In the genomic region with DNA sequence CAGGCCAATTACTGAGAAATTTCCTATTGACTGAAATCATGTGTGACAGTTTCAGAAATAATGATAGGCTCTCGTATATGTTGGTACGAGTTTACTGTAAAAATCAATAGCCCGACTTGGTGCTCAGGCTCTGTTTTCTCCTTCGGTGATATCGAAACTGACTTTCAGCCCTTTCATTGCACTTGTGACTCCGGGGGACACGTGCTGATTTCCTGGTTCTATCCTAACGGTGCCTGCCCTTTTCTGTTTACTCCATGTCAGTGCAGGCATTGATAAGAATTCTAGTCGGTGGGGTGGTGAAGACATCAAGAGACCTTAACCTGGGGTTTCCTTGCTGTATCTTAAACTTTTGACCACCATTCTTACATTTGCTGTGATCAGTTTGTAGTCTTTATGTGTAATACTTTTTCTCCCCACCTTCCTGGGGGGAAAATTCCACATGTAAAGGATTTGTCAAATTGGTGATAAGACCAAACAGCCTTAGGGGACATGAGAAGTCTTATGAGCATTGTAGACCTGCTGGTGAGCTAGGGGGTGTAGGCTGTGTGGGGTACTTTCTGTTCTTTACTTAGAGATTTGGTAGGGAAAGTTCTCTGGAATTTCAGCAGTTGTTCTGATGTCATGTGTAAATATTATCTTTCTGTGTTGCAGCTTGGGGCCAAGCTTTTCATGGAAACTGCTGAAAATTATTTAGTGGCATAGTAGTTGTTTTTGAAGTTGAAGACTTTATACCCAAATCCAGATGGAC, we compare ENCODE assay signal across 10 cellular contexts. TPM values are rescaled to one million over a fixed set of nuclear protein-coding genes. Genes with fewer than 3 reads are reported as not detected.
DNase-seq lines count a peak whose midpoint lies in the region; ATAC-seq, FAIRE-seq and TF ChIP-seq lines count a peak whose summit lies in the region.
"Had no signal": no experiment of that assay in that cellular context is flagged by ENCODE, and none has a peak within 500 bp of the region (broad histone marks: within the 10 kb centered on the region; RNA-seq: fewer than 3 reads in every experiment).

No MANE protein-coding gene starts in this region.

- TF ChIP-seq CTCF in K562 (IDR thresholded peaks at IDR 0.05 in 2 of 3, conservative IDR thresholded peaks at IDR 0.05 in 1 of 3; ENCODE audit: insufficient read depth in 2 of 3, low read depth in 1 of 3, low read length in 3 of 3) (no peak), upper lobe of left lung (IDR thresholded peaks at IDR 0.05) (no peak)

- no peak for TF ChIP-seq RAD21 in K562 (CRISPR knock-in tag; conservative IDR thresholded peaks at IDR 0.05 in 1 of 2, IDR thresholded peaks at IDR 0.05 in 1 of 2)

- H3K36me3 ChIP-seq in K562 (ENCODE audit: control insufficient read depth, insufficient read depth, low read length) = peaks cover 3% of the 10 kb centered on the region; the same call in 2 of the 3 replicates
- no peaks in the 10 kb centered on the region for H3K36me3 ChIP-seq in upper lobe of left lung

- H4K20me1 ChIP-seq in K562 (replicated peaks; ENCODE audit: control insufficient read depth, insufficient read depth, low read length) = no peaks in the 10 kb centered on the region

- peak overlapping the region; percentile 77 for H3K27ac Mint-ChIP-seq in activated naive CD4-positive, alpha-beta T cell treated with anti-CD3 and anti-CD28 coated beads, Interleukin-2, amount 10 ng/mL, durations not matched to agents 7 days and 5 days

- peak overlapping the region; percentile 62 for H3K4me3 Mint-ChIP-seq in activated naive CD4-positive, alpha-beta T cell treated with anti-CD3 and anti-CD28 coated beads, Interleukin-2, amount 10 ng/mL, durations not matched to agents 7 days and 5 days

- H3K4me2 ChIP-seq in K562 (ENCODE audit: insufficient read depth, low read length) = peak overlapping the region; percentile 59

- H3K4me3 ChIP-seq in K562 = no peak overlapping the region
- H3K4me3 ChIP-seq in upper lobe of left lung = peak overlapping the region in 2 of 4 donors; percentile 5 to 9

- BruUV-seq in K562 (replicated peaks; lab: Mats Ljungman, UMichigan) = no TSS peak

- TF ChIP-seq POLR2A in K562 (conservative IDR thresholded peaks at IDR 0.05) = no peak
- no peak for TF ChIP-seq POLR2A in upper lobe of left lung (IDR thresholded peaks at IDR 0.05)

- peaks cover 42% of the 10 kb centered on the region for H3K36me3 Mint-ChIP-seq in activated naive CD4-positive, alpha-beta T cell treated with anti-CD3 and anti-CD28 coated beads, Interleukin-2, amount 10 ng/mL, durations not matched to agents 7 days and 5 days

- H3K79me2 ChIP-seq in K562 (ENCODE audit: control insufficient read depth, insufficient read depth, low read length) = peaks cover 48% of the 10 kb centered on the region
- H3K79me2 ChIP-seq: parathyroid adenoma had no signal

- TF ChIP-seq EP300 in K562 (IDR thresholded peaks at IDR 0.05; ENCODE audit: low read length) = peak; percentile 37; the same call in 1 of the 2 replicates
- no peak for TF ChIP-seq EP300 in upper lobe of left lung (IDR thresholded peaks at IDR 0.05)

- H3K4me1 ChIP-seq in K562 (replicated peaks in 1 of 2; ENCODE audit: control insufficient read depth in 2 of 2, insufficient read depth in 2 of 2, low read length in 2 of 2) (peaks cover 9 to 44% of the 10 kb centered on the region in 2 experiments), upper lobe of left lung (peaks cover 14 to 33% (median 28%) of the 10 kb centered on the region in 4 donors)
- H3K4me1 ChIP-seq: parathyroid adenoma had no signal

- no peaks in the 10 kb centered on the region for H3K9me3 ChIP-seq in K562 (replicated peaks; ENCODE audit: control insufficient read depth, insufficient read depth, low read depth, low read length)
- H3K9me3 ChIP-seq in upper lobe of left lung = no peaks in the 10 kb centered on the region

- H3K27me3 ChIP-seq in K562 (ENCODE audit: control insufficient read depth in 2 of 2, insufficient read depth in 2 of 2, low read length in 2 of 2) = no peaks in the 10 kb centered on the region
- H3K27me3 ChIP-seq in upper lobe of left lung = no peaks in the 10 kb centered on the region

- peak overlapping the region; percentile 54 for H3K27ac ChIP-seq in K562 (ENCODE audit: extremely low read depth, low read depth, low read length)
- H3K27ac ChIP-seq in upper lobe of left lung = peak overlapping the region; percentile 31 to 79 (median 54)
- H3K27ac ChIP-seq: parathyroid adenoma, RWPE1 had no signal

- POLR2A ChIA-PET in K562 (lab: Yijun Ruan, JAX) = interaction anchor here (0.6 to 1.2 kb wide), 2 partner anchors 17 to 19 kb away, joined by 3 read pairs; no protein-coding TSS in a partner anchor

- whole genome bisulfite sequencing in K562 (ENCODE audit: insufficient coverage, low coverage, missing lambda C conversion rate) = 2% methylated on average over 9 of the region's 9 CpGs
- WGBS in upper lobe of left lung, 2 donors = 60 to 63% methylated on average over 9 of the region's 9 CpGs

- no peaks in the 10 kb centered on the region for H3K9me3 Mint-ChIP-seq in activated naive CD4-positive, alpha-beta T cell treated with anti-CD3 and anti-CD28 coated beads, Interleukin-2, amount 10 ng/mL, durations not matched to agents 7 days and 5 days

- H3K9me1 ChIP-seq in K562 (ENCODE audit: control insufficient read depth, insufficient read depth, low read length) = no peaks in the 10 kb centered on the region

- CTCF ChIA-PET in activated naive CD4-positive, alpha-beta T cell treated with anti-CD3 and anti-CD28 coated beads, Interleukin-2, amount 10 ng/mL, durations not matched to agents 7 days and 5 days (lab: Charles Lee) = interaction anchor here (0.6 to 1.4 kb wide), 8 partner anchors 13 to 227 kb away, joined by 3 to 5 read pairs (median 3); no protein-coding TSS in a partner anchor
- CTCF ChIA-PET in K562 (lab: Yijun Ruan, JAX; ENCODE audit: low intra/inter-chr PET ratio) = no interaction called here

- FAIRE-seq in K562 (lab: Jason Lieb, UNC) = peak; percentile 76

- in situ Hi-C loops in K562 (cut with MboI) = no loop called here

- peak; percentile 37 for DNase-seq in activated naive CD4-positive, alpha-beta T cell treated with anti-CD3 and anti-CD28 coated beads, Interleukin-2, amount 10 ng/mL, durations not matched to agents 7 days and 5 days
- DNase-seq in activated naive CD4-positive, alpha-beta T cell treated with anti-CD3 and anti-CD28 coated beads, Interleukin-2, amount 50 U/mL, for 16 hours = no peak
- DNase-seq in K562 (ENCODE audit: extremely low read depth in 1 of 4, low spot score in 3 of 4) (peak in 3 of 4 experiments; percentile 43 to 69 (median 44)), lung microvascular endothelial cell (ENCODE audit: low read depth in 2 of 2) (peak; percentile 75 to 83), upper lobe of left lung (no peak), NCI-H2107 treated with DMSO at 0.1 percent for 48 hours (lab: John Stamatoyannopoulos, UW; ENCODE audit: unreplicated experiment) (no peak), NCI-H345 (lab: John Stamatoyannopoulos, UW) (no peak), NCI-H446 treated with DMSO at 0.1 percent for 48 hours (lab: John Stamatoyannopoulos, UW) (no peak)

- H3K27me3 Mint-ChIP-seq in activated naive CD4-positive, alpha-beta T cell treated with anti-CD3 and anti-CD28 coated beads, Interleukin-2, amount 10 ng/mL, durations not matched to agents 7 days and 5 days = no peaks in the 10 kb centered on the region

- ATAC-seq in K562 = peak; percentile 70
- no peak for ATAC-seq in upper lobe of left lung (ENCODE audit: low FRiP score in 2 of 2)

- intact Hi-C loops in K562 (cut with micrococcal nuclease) = no loop called here

- H2AFZ ChIP-seq in K562 (ENCODE audit: low read depth, low read length) = peak overlapping the region; percentile 48
- H2AFZ ChIP-seq: parathyroid adenoma had no signal

- peak overlapping the region; percentile 27 to 67; a peak in 2 of 4 replicates for H3K9ac ChIP-seq in K562 (ENCODE audit: insufficient read depth in 1 of 2, low read depth in 2 of 2, low read length in 2 of 2)
- H3K9ac ChIP-seq: parathyroid adenoma had no signal

- peaks cover 78% of the 10 kb centered on the region for H3K4me1 Mint-ChIP-seq in activated naive CD4-positive, alpha-beta T cell treated with anti-CD3 and anti-CD28 coated beads, Interleukin-2, amount 10 ng/mL, durations not matched to agents 7 days and 5 days

TF ChIP-seq in K562, 482 proteins besides CTCF, POLR2A, EP300 and RAD21 (continues in another document):
- TF ChIP-seq FOXM1 (IDR thresholded peaks at IDR 0.05; ENCODE audit: low read depth) (0 out of 2 replicates have a peak, but pooled peaks have one; percentile 13), FOXM1 (CRISPR knock-in tag; IDR thresholded peaks at IDR 0.05; ENCODE audit: low read depth) (no peak), PRMT5 (CRISPR knock-in tag; IDR thresholded peaks at IDR 0.05) (no peak), RAD51 (IDR thresholded peaks at IDR 0.05; ENCODE audit: borderline replicate concordance, low read depth) (peak; percentile 43; the same call in 1 of the 2 replicates)

RNA-seq across cellular contexts. Expression of a gene that starts 52.7 kb away (rescaled TPM):
- total RNA-seq in K562 (2011; cell fraction: chromatin; rRNA removed; ENCODE audit: low replicate concordance) = 67.0 and 118 TPM in 2 replicates
- 37.9 and 39.4 TPM in 2 replicates for total RNA-seq in K562 (2011; cell fraction: nucleolus; rRNA removed)
- 60.0 and 67.7 TPM in 2 replicates for total RNA-seq in K562 (2011; cell fraction: nucleoplasm; rRNA removed)
- total RNA-seq in K562 (2014; rRNA removed) = 12.9 and 13.2 TPM in 2 replicates
- total RNA-seq in K562 (2014; rRNA removed; fragmentation: Illumina TruSeq; extraction: Trizol) = 15.0 and 16.0 TPM in 2 replicates
- 15.6 and 18.8 TPM in 2 replicates for total RNA-seq in K562 (2015; rRNA removed; fragmentation: Illumina TruSeq; extraction: Trizol)
- total RNA-seq in K562 (2021) = 18.6 and 20.8 TPM in 2 replicates
- polyA plus RNA-seq in K562 (2011; rRNA removed) = 9.7 and 10.0 TPM in 2 replicates
- polyA plus RNA-seq in K562 (2011; cell fraction: cytosol; rRNA removed) = 6.9 and 9.0 TPM in 2 replicates
- 23.1 and 24.6 TPM in 2 replicates for polyA plus RNA-seq in K562 (2011; cell fraction: nucleus; rRNA removed)
- 10.8 and 11.2 TPM in 2 replicates for polyA plus RNA-seq in K562 (2012)
- 13.1 and 15.4 TPM in 2 replicates for polyA plus RNA-seq in K562 (2014; fragmentation: Illumina TruSeq; extraction: Trizol)
- 1 to 10 TPM; 1.2 to 1.6 TPM for polyA plus RNA-seq in K562 (2014; fragmentation: Nextera tagmentation; extraction: Ambion mirVana)
- 6.9 and 7.5 TPM in 2 replicates for polyA plus RNA-seq in K562 (2014; rRNA removed)
- 25.0 and 34.9 TPM in 2 replicates for polyA minus RNA-seq in K562 (2011; rRNA and poly(A)+ RNA removed)
- polyA minus RNA-seq in K562 (2011; cell fraction: cytosol; rRNA and poly(A)+ RNA removed) = 11.2 and 18.8 TPM in 2 replicates
- polyA minus RNA-seq in K562 (2011; cell fraction: nucleus; rRNA and poly(A)+ RNA removed) = 35.5 and 61.0 TPM in 2 replicates
- total RNA-seq in lung microvascular endothelial cell = 11.7 and 12.6 TPM in 2 replicates
- 10 to 100 TPM; 12.3 to 28.8 (median 19.5) TPM for total RNA-seq in upper lobe of left lung

Comparison
In these comparisons a context has a peak if more than half of its experiments do, and no peak if none do; other contexts are left out.
1. DNase-seq: peak in activated naive CD4-positive, alpha-beta T cell treated with anti-CD3 and anti-CD28 coated beads, Interleukin-2, amount 10 ng/mL, durations not matched to agents 7 days and 5 days (single experiment), K562 (3 of 4) and lung microvascular endothelial cell (2 of 2); none in activated naive CD4-positive, alpha-beta T cell treated with anti-CD3 and anti-CD28 coated beads, Interleukin-2, amount 50 U/mL, for 16 hours (single experiment), upper lobe of left lung (0 of 2), NCI-H2107 treated with DMSO at 0.1 percent for 48 hours (single experiment), NCI-H345 (single experiment) and NCI-H446 treated with DMSO at 0.1 percent for 48 hours (single experiment).